In genomic region chr19:14048439-14049153, GRCh38 we compare ENCODE assay signal across 7 cellular contexts. TPM values are rescaled to one million over a fixed set of nuclear protein-coding genes. Genes with fewer than 3 reads are reported as not detected.
DNase-seq lines count a peak whose midpoint lies in the region; ATAC-seq and TF ChIP-seq lines count a peak whose summit lies in the region.

No MANE protein-coding gene starts in this region.

- 71 to 76% methylated on average over 8 of the region's 8 CpGs for WGBS in upper lobe of left lung, 2 donors

- H3K27me3 ChIP-seq in neural progenitor cell (no peaks in the 10 kb centered on the region), upper lobe of left lung (no peaks in the 10 kb centered on the region)

- H3K9me3 ChIP-seq in neural progenitor cell (ENCODE audit: low read depth) (no peaks in the 10 kb centered on the region), upper lobe of left lung (no peaks in the 10 kb centered on the region)

- POLR2A ChIA-PET in activated CD4-positive, alpha-beta memory T cell treated with anti-CD3 and anti-CD28 coated beads for 36 hours (lab: Charles Lee) = interaction anchor here (1.0 to 1.2 kb wide), 2 partner anchors 17 to 42 kb away, joined by 3 to 5 read pairs; partner anchors contain the start of genes IL27RA and RFX1

- intact Hi-C loops in activated CD4-positive, alpha-beta memory T cell treated with anti-CD3 and anti-CD28 coated beads for 36 hours (cut with micrococcal nuclease) = loop anchor here (5.0 kb wide), 1 partner anchor 166 kb away; no protein-coding TSS in a partner anchor

- no peak overlapping the region for H3K4me3 ChIP-seq in neural progenitor cell
- no peak overlapping the region for H3K4me3 ChIP-seq in upper lobe of left lung

- no peak for TF ChIP-seq POLR2A in upper lobe of left lung (IDR thresholded peaks at IDR 0.05)

- H3K36me3 ChIP-seq in neural progenitor cell (no peaks in the 10 kb centered on the region), upper lobe of left lung (peaks cover 0 to 29% (median 15%) of the 10 kb centered on the region in 4 donors)

- no peak overlapping the region for H3K27ac ChIP-seq in neural progenitor cell
- H3K27ac ChIP-seq in upper lobe of left lung = no peak overlapping the region

- H3K79me2 ChIP-seq in neural progenitor cell (ENCODE audit: low read depth) = no peaks in the 10 kb centered on the region

- no peaks in the 10 kb centered on the region for H3K27me3 Mint-ChIP-seq in activated CD4-positive, alpha-beta memory T cell treated with anti-CD3 and anti-CD28 coated beads for 36 hours
- H3K27me3 Mint-ChIP-seq in endothelial cell (ENCODE audit: unreplicated experiment) (peaks cover 2% of the 10 kb centered on the region), neural progenitor cell (ENCODE audit: insufficient read depth, low read depth) (peaks cover 9% of the 10 kb centered on the region)

- H3K4me1 Mint-ChIP-seq in activated CD4-positive, alpha-beta memory T cell treated with anti-CD3 and anti-CD28 coated beads for 36 hours (ENCODE audit: low read depth) = peaks cover 4% of the 10 kb centered on the region
- H3K4me1 Mint-ChIP-seq in endothelial cell (ENCODE audit: unreplicated experiment) = no peaks in the 10 kb centered on the region
- no peaks in the 10 kb centered on the region for H3K4me1 Mint-ChIP-seq in neural progenitor cell

- ATAC-seq in upper lobe of left lung (ENCODE audit: low FRiP score in 2 of 2) = peak; percentile 83 to 84

- H3K4me3 Mint-ChIP-seq in activated CD4-positive, alpha-beta memory T cell treated with anti-CD3 and anti-CD28 coated beads for 36 hours = no peak overlapping the region
- H3K4me3 Mint-ChIP-seq in endothelial cell (ENCODE audit: unreplicated experiment) = no peak overlapping the region
- H3K4me3 Mint-ChIP-seq in neural progenitor cell = no peak overlapping the region

- H3K4me1 ChIP-seq in neural progenitor cell (no peaks in the 10 kb centered on the region), upper lobe of left lung (no peaks in the 10 kb centered on the region)

- TF ChIP-seq CTCF in GM12801 (IDR thresholded peaks at IDR 0.05; ENCODE audit: extremely low read depth, insufficient read length) (peak; percentile 75), endothelial cell (IDR thresholded peaks at IDR 0.05; ENCODE audit: unreplicated experiment) (peak; percentile 78), neural progenitor cell (IDR thresholded peaks at IDR 0.05) (peak; percentile 73), upper lobe of left lung (IDR thresholded peaks at IDR 0.05) (peak; percentile 67 to 93 (median 74))

- H3K36me3 Mint-ChIP-seq in activated CD4-positive, alpha-beta memory T cell treated with anti-CD3 and anti-CD28 coated beads for 36 hours = peaks cover 50% of the 10 kb centered on the region
- H3K36me3 Mint-ChIP-seq in endothelial cell (ENCODE audit: low read depth, unreplicated experiment) (peaks cover 4% of the 10 kb centered on the region), neural progenitor cell (no peaks in the 10 kb centered on the region)

- no peak overlapping the region for H3K4me2 ChIP-seq in neural progenitor cell

- H4K20me1 ChIP-seq in neural progenitor cell (ENCODE audit: low read depth) = no peaks in the 10 kb centered on the region

- H3K9me3 Mint-ChIP-seq in activated CD4-positive, alpha-beta memory T cell treated with anti-CD3 and anti-CD28 coated beads for 36 hours = peaks cover 7% of the 10 kb centered on the region
- H3K9me3 Mint-ChIP-seq in endothelial cell (ENCODE audit: unreplicated experiment) = no peaks in the 10 kb centered on the region
- H3K9me3 Mint-ChIP-seq in neural progenitor cell = no peaks in the 10 kb centered on the region

- no peak overlapping the region for H3K9ac ChIP-seq in neural progenitor cell

- H2AFZ ChIP-seq in neural progenitor cell (replicated peaks) = no peak overlapping the region

- no peak for TF ChIP-seq EP300 in upper lobe of left lung (IDR thresholded peaks at IDR 0.05)

- CTCF ChIA-PET in activated CD4-positive, alpha-beta memory T cell treated with anti-CD3 and anti-CD28 coated beads for 36 hours (lab: Charles Lee) = interaction anchor here (0.6 to 9.3 kb wide), 34 partner anchors 9 to 301 kb away, joined by 3 to 99 read pairs (median 4); partner anchors contain the start of genes DCAF15, IL27RA, MISP3 and NANOS3

- H3F3A ChIP-seq in neural progenitor cell (ENCODE audit: low read depth) = no peaks in the 10 kb centered on the region

- peak overlapping the region; percentile 51 for H3K27ac Mint-ChIP-seq in activated CD4-positive, alpha-beta memory T cell treated with anti-CD3 and anti-CD28 coated beads for 36 hours
- H3K27ac Mint-ChIP-seq in endothelial cell (ENCODE audit: unreplicated experiment) = no peak overlapping the region
- H3K27ac Mint-ChIP-seq in neural progenitor cell = no peak overlapping the region

- DNase-seq in NAMALWA (ENCODE audit: low spot score) (peak; percentile 83), endothelial cell (ENCODE audit: low spot score) (peak; percentile 70), neural progenitor cell (ENCODE audit: low spot score) (peak; percentile 56), upper lobe of left lung (peak in 1 of 2 donors; percentile 74), midbrain (lab: John Stamatoyannopoulos, UW) (no peak)
- DNase-seq in activated CD4-positive, alpha-beta memory T cell treated with anti-CD3 and anti-CD28 coated beads for 36 hours = peak; percentile 83

RNA-seq across cellular contexts. Expression of gene PALM3, which starts 13.3 kb away (rescaled TPM):
- total RNA-seq in activated CD4-positive, alpha-beta memory T cell treated with anti-CD3 and anti-CD28 coated beads for 36 hours = not detected
- total RNA-seq in endothelial cell (ENCODE audit: unreplicated experiment) (0.90 TPM), neural progenitor cell (ENCODE audit: low replicate concordance) (4.0 TPM in 1 of 2 replicates, not detected in the other), upper lobe of left lung (100 to 1,000 TPM in 1 of 6 donors, 10 to 100 TPM in 2, 1 to 10 TPM in 2, under 1 TPM in 1; 0.15 to 123 (median 11.0) TPM)

RNA-seq across cellular contexts. Expression of gene IL27RA, which starts 17.0 kb away (rescaled TPM):
- total RNA-seq in activated CD4-positive, alpha-beta memory T cell treated with anti-CD3 and anti-CD28 coated beads for 36 hours = 10 to 100 TPM; 61.9 to 62.0 TPM
- 6.3 TPM for total RNA-seq in endothelial cell (ENCODE audit: unreplicated experiment)
- 1.2 and 3.3 TPM in 2 replicates for total RNA-seq in neural progenitor cell (ENCODE audit: low replicate concordance)
- 10 to 100 TPM in 5 of 6 donors, 1 to 10 TPM in 1; 9.3 to 24.4 (median 14.6) TPM for total RNA-seq in upper lobe of left lung

RNA-seq across cellular contexts. Expression of gene RLN3, which starts 20.6 kb away (rescaled TPM):
- total RNA-seq in activated CD4-positive, alpha-beta memory T cell treated with anti-CD3 and anti-CD28 coated beads for 36 hours = not detected
- total RNA-seq in endothelial cell (ENCODE audit: unreplicated experiment) (not detected), neural progenitor cell (ENCODE audit: low replicate concordance) (not detected in 2 replicates), upper lobe of left lung (under 1 TPM in 1 of 6 donors, not detected in 5; 0.43 TPM)

RNA-seq across cellular contexts. Expression of gene MISP3, which starts 24.0 kb away (rescaled TPM):
- 1 to 10 TPM; 2.4 to 2.5 TPM for total RNA-seq in activated CD4-positive, alpha-beta memory T cell treated with anti-CD3 and anti-CD28 coated beads for 36 hours
- total RNA-seq in endothelial cell (ENCODE audit: unreplicated experiment) (not detected), neural progenitor cell (ENCODE audit: low replicate concordance) (0.68 TPM in 1 of 2 replicates, not detected in the other), upper lobe of left lung (10 to 100 TPM in 3 of 6 donors, 1 to 10 TPM in 3; 7.9 to 31.2 (median 12.3) TPM)

RNA-seq across cellular contexts. Expression of gene C19orf67, which starts 37.0 kb away (rescaled TPM):
- not detected for total RNA-seq in activated CD4-positive, alpha-beta memory T cell treated with anti-CD3 and anti-CD28 coated beads for 36 hours
- total RNA-seq in endothelial cell (ENCODE audit: unreplicated experiment) = not detected
- not detected in 2 replicates for total RNA-seq in neural progenitor cell (ENCODE audit: low replicate concordance)
- under 1 TPM in 1 of 6 donors, not detected in 5; 0.40 TPM for total RNA-seq in upper lobe of left lung
